ENCODE assay signal across 1 cellular context in the genomic region with DNA sequence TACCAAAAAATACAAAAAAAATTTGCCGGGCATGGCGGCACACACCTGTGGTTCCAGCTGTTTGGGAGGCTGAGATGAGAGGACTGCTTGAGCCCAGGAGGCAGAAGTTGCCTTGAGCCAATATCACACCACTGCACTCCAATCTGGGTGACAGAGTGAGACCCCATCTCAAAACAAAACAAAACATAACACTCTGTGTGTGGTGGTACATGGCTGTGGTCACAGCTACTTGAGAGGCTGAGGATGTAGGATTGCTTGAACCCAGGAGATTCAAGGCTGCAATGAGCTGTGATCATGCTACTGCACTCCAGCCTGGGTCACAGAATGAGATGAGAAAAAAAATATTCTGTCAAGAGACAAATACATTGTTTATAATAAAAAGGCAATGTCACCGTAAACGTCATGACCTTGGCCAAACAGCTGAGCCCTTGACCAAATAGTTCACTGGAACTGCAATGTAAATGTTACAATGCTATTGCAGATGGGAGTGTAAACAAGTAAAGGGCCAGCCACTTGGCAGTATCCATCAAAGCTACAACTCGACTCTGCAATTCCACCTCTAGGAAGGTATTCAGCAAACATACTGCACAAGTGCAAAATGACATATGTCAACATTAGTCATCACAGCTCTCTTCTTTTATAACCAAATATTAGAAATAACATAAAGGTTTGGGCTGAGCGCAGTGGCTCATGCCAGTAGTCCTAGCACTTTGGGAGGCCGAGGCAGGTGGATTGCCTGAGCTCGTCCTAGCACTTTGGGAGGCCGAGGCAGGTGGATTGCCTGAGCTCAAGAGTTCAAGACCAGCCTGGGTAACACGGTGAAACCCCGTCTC.
TF ChIP-seq lines count a peak whose summit lies in the region.

No MANE protein-coding gene starts in this region.

TF ChIP-seq in HepG2, 621 proteins besides CTCF, POLR2A, EP300 and RAD21 (continued from another document and continues in another):
- TF ChIP-seq, protein P1, sequence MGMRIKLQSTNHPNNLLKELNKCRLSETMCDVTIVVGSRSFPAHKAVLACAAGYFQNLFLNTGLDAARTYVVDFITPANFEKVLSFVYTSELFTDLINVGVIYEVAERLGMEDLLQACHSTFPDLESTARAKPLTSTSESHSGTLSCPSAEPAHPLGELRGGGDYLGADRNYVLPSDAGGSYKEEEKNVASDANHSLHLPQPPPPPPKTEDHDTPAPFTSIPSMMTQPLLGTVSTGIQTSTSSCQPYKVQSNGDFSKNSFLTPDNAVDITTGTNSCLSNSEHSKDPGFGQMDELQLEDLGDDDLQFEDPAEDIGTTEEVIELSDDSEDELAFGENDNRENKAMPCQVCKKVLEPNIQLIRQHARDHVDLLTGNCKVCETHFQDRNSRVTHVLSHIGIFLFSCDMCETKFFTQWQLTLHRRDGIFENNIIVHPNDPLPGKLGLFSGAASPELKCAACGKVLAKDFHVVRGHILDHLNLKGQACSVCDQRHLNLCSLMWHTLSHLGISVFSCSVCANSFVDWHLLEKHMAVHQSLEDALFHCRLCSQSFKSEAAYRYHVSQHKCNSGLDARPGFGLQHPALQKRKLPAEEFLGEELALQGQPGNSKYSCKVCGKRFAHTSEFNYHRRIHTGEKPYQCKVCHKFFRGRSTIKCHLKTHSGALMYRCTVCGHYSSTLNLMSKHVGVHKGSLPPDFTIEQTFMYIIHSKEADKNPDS (CRISPR knock-in tag; IDR thresholded peaks at IDR 0.05): no peak
- TF ChIP-seq TBX2 (CRISPR knock-in tag; IDR thresholded peaks at IDR 0.05; ENCODE audit: borderline replicate concordance) (peak; percentile 98), ZNF839 (CRISPR knock-in tag; IDR thresholded peaks at IDR 0.05; ENCODE audit: borderline replicate concordance) (no peak; the same call in 1 of the 2 replicates), NONO (IDR thresholded peaks at IDR 0.05) (no peak), NONO (CRISPR knock-in tag; conservative IDR thresholded peaks at IDR 0.05) (peak; percentile 88), NAIF1 (CRISPR knock-in tag; IDR thresholded peaks at IDR 0.05; ENCODE audit: borderline replicate concordance) (peak; percentile 89), ZNF12 (CRISPR knock-in tag; IDR thresholded peaks at IDR 0.05) (peak; percentile 90), ZFYVE20 (CRISPR knock-in tag; IDR thresholded peaks at IDR 0.05; ENCODE audit: borderline replicate concordance, low read depth) (no peak), NR3C1 (CRISPR knock-in tag; IDR thresholded peaks at IDR 0.05) (no peak), ZNF878 (CRISPR knock-in tag; IDR thresholded peaks at IDR 0.05) (peak; percentile 99), SMC3 (IDR thresholded peaks at IDR 0.05; ENCODE audit: low read length) (no peak), ZNF772 (CRISPR knock-in tag; IDR thresholded peaks at IDR 0.05) (peak; percentile 85; the same call in 1 of the 2 replicates), SRF (IDR thresholded peaks at IDR 0.05; ENCODE audit: low read depth, low read length) (no peak), ZNF670 (CRISPR knock-in tag; IDR thresholded peaks at IDR 0.05; ENCODE audit: borderline replicate concordance) (peak; percentile 92; the same call in 1 of the 2 replicates), ZNF484 (CRISPR knock-in tag; IDR thresholded peaks at IDR 0.05; ENCODE audit: borderline replicate concordance, low read depth) (no peak), MYC (CRISPR knock-in tag; IDR thresholded peaks at IDR 0.05; ENCODE audit: borderline replicate concordance) (no peak), KAT8 (CRISPR knock-in tag; IDR thresholded peaks at IDR 0.05) (peak; percentile 91), NFKB2 (CRISPR knock-in tag; IDR thresholded peaks at IDR 0.05; ENCODE audit: borderline replicate concordance) (0 out of 2 replicates have a peak, but pooled peaks have one; percentile 36), CCDC6 (CRISPR knock-in tag; IDR thresholded peaks at IDR 0.05) (peak; percentile 92; the same call in 1 of the 2 replicates), ZNF629 (CRISPR knock-in tag; conservative IDR thresholded peaks at IDR 0.05) (peak; percentile 76), ZNF572 (CRISPR knock-in tag; IDR thresholded peaks at IDR 0.05) (no peak)
- TF ChIP-seq, protein P2, sequence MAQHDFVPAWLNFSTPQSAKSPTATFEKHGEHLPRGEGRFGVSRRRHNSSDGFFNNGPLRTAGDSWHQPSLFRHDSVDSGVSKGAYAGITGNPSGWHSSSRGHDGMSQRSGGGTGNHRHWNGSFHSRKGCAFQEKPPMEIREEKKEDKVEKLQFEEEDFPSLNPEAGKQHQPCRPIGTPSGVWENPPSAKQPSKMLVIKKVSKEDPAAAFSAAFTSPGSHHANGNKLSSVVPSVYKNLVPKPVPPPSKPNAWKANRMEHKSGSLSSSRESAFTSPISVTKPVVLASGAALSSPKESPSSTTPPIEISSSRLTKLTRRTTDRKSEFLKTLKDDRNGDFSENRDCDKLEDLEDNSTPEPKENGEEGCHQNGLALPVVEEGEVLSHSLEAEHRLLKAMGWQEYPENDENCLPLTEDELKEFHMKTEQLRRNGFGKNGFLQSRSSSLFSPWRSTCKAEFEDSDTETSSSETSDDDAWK (CRISPR knock-in tag; IDR thresholded peaks at IDR 0.05): no peak
- TF ChIP-seq, protein P3, sequence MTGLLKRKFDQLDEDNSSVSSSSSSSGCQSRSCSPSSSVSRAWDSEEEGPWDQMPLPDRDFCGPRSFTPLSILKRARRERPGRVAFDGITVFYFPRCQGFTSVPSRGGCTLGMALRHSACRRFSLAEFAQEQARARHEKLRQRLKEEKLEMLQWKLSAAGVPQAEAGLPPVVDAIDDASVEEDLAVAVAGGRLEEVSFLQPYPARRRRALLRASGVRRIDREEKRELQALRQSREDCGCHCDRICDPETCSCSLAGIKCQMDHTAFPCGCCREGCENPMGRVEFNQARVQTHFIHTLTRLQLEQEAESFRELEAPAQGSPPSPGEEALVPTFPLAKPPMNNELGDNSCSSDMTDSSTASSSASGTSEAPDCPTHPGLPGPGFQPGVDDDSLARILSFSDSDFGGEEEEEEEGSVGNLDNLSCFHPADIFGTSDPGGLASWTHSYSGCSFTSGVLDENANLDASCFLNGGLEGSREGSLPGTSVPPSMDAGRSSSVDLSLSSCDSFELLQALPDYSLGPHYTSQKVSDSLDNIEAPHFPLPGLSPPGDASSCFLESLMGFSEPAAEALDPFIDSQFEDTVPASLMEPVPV (CRISPR knock-in tag; IDR thresholded peaks at IDR 0.05): no peak
- TF ChIP-seq, protein P4, sequence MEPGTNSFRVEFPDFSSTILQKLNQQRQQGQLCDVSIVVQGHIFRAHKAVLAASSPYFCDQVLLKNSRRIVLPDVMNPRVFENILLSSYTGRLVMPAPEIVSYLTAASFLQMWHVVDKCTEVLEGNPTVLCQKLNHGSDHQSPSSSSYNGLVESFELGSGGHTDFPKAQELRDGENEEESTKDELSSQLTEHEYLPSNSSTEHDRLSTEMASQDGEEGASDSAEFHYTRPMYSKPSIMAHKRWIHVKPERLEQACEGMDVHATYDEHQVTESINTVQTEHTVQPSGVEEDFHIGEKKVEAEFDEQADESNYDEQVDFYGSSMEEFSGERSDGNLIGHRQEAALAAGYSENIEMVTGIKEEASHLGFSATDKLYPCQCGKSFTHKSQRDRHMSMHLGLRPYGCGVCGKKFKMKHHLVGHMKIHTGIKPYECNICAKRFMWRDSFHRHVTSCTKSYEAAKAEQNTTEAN (CRISPR knock-in tag; conservative IDR thresholded peaks at IDR 0.05): peak; percentile 81
- TF ChIP-seq, protein P5, sequence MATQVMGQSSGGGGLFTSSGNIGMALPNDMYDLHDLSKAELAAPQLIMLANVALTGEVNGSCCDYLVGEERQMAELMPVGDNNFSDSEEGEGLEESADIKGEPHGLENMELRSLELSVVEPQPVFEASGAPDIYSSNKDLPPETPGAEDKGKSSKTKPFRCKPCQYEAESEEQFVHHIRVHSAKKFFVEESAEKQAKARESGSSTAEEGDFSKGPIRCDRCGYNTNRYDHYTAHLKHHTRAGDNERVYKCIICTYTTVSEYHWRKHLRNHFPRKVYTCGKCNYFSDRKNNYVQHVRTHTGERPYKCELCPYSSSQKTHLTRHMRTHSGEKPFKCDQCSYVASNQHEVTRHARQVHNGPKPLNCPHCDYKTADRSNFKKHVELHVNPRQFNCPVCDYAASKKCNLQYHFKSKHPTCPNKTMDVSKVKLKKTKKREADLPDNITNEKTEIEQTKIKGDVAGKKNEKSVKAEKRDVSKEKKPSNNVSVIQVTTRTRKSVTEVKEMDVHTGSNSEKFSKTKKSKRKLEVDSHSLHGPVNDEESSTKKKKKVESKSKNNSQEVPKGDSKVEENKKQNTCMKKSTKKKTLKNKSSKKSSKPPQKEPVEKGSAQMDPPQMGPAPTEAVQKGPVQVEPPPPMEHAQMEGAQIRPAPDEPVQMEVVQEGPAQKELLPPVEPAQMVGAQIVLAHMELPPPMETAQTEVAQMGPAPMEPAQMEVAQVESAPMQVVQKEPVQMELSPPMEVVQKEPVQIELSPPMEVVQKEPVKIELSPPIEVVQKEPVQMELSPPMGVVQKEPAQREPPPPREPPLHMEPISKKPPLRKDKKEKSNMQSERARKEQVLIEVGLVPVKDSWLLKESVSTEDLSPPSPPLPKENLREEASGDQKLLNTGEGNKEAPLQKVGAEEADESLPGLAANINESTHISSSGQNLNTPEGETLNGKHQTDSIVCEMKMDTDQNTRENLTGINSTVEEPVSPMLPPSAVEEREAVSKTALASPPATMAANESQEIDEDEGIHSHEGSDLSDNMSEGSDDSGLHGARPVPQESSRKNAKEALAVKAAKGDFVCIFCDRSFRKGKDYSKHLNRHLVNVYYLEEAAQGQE (IDR thresholded peaks at IDR 0.05; ENCODE audit: borderline replicate concordance in 1 of 2, low read depth in 1 of 2, low read length in 2 of 2): no peak; a peak in 1 of 4 replicates
- TF ChIP-seq, protein P6, sequence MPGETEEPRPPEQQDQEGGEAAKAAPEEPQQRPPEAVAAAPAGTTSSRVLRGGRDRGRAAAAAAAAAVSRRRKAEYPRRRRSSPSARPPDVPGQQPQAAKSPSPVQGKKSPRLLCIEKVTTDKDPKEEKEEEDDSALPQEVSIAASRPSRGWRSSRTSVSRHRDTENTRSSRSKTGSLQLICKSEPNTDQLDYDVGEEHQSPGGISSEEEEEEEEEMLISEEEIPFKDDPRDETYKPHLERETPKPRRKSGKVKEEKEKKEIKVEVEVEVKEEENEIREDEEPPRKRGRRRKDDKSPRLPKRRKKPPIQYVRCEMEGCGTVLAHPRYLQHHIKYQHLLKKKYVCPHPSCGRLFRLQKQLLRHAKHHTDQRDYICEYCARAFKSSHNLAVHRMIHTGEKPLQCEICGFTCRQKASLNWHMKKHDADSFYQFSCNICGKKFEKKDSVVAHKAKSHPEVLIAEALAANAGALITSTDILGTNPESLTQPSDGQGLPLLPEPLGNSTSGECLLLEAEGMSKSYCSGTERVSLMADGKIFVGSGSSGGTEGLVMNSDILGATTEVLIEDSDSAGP (CRISPR knock-in tag; IDR thresholded peaks at IDR 0.05; ENCODE audit: borderline replicate concordance): peak; percentile 90
- TF ChIP-seq, protein P7, sequence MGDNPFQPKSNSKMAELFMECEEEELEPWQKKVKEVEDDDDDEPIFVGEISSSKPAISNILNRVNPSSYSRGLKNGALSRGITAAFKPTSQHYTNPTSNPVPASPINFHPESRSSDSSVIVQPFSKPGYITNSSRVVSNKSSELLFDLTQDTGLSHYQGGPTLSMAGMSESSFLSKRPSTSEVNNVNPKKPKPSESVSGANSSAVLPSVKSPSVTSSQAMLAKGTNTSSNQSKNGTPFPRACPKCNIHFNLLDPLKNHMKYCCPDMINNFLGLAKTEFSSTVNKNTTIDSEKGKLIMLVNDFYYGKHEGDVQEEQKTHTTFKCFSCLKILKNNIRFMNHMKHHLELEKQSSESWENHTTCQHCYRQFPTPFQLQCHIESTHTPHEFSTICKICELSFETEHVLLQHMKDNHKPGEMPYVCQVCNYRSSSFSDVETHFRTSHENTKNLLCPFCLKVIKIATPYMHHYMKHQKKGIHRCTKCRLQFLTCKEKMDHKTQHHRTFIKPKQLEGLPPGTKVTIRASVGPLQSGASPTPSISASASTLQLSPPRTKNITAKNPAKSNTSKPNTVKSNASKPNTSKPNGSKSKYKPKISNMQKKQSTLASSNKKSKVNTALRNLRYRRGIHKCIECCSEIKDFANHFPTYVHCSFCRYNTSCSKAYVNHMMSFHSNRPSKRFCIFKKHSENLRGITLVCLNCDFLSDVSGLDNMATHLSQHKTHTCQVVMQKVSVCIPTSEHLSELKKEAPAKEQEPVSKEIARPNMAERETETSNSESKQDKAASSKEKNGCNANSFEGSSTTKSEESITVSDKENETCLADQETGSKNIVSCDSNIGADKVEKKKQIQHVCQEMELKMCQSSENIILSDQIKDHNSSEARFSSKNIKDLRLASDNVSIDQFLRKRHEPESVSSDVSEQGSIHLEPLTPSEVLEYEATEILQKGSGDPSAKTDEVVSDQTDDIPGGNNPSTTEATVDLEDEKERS (CRISPR knock-in tag; IDR thresholded peaks at IDR 0.05): peak; percentile 74; the same call in 1 of the 2 replicates
- TF ChIP-seq, protein P8, sequence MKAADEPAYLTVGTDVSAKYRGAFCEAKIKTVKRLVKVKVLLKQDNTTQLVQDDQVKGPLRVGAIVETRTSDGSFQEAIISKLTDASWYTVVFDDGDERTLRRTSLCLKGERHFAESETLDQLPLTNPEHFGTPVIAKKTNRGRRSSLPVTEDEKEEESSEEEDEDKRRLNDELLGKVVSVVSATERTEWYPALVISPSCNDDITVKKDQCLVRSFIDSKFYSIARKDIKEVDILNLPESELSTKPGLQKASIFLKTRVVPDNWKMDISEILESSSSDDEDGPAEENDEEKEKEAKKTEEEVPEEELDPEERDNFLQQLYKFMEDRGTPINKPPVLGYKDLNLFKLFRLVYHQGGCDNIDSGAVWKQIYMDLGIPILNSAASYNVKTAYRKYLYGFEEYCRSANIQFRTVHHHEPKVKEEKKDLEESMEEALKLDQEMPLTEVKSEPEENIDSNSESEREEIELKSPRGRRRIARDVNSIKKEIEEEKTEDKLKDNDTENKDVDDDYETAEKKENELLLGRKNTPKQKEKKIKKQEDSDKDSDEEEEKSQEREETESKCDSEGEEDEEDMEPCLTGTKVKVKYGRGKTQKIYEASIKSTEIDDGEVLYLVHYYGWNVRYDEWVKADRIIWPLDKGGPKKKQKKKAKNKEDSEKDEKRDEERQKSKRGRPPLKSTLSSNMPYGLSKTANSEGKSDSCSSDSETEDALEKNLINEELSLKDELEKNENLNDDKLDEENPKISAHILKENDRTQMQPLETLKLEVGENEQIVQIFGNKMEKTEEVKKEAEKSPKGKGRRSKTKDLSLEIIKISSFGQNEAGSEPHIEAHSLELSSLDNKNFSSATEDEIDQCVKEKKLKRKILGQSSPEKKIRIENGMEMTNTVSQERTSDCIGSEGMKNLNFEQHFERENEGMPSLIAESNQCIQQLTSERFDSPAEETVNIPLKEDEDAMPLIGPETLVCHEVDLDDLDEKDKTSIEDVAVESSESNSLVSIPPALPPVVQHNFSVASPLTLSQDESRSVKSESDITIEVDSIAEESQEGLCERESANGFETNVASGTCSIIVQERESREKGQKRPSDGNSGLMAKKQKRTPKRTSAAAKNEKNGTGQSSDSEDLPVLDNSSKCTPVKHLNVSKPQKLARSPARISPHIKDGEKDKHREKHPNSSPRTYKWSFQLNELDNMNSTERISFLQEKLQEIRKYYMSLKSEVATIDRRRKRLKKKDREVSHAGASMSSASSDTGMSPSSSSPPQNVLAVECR (CRISPR knock-in tag; IDR thresholded peaks at IDR 0.05; ENCODE audit: borderline replicate concordance): peak; percentile 96
